In the genomic region with DNA sequence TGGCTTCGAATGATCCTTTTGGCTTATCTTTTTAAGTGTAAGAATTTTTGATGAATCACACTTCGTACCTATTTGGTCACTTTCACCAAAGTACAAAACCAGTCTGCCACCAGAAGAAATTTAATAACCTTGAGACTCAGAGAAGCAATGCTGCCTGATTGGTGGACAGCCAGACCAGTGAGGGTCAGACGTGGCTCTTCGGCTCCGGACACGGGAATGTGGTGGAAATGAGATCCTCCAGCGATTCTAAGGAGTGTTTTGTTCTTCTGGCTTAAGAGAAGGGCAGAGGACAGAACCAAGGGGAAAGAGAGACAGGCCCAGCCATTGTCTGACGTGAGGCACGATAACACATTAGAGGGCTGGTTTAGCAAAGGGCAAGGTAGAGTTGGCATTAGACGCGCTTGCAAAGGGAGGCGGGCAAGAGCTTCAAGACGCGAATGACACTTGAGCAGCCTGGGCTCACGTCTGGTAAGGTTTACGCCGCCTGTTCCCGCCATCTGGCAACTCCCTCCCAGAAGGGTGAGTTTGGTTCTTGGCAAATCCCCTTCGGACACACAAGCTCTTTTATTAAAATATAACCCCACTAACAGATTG, we compare ENCODE assay signal across 8 cellular contexts. TPM values are rescaled to one million over a fixed set of nuclear protein-coding genes. Genes with fewer than 3 reads are reported as not detected.
DNase-seq lines count a peak whose midpoint lies in the region; ATAC-seq and TF ChIP-seq lines count a peak whose summit lies in the region.

No MANE protein-coding gene starts in this region.

- no peaks in the 10 kb centered on the region for H3K27me3 ChIP-seq in CD8-positive, alpha-beta memory T cell (ENCODE audit: insufficient read depth, low read length, poor library complexity, severe bottlenecking)
- no peaks in the 10 kb centered on the region for H3K27me3 ChIP-seq in cardiac muscle cell

- H3K27ac ChIP-seq in CD8-positive, alpha-beta memory T cell (ENCODE audit: low read depth, low read length): peak overlapping the region; percentile 97
- H3K27ac ChIP-seq in cardiac muscle cell: peak overlapping the region; percentile 81

- no peaks in the 10 kb centered on the region for H3K9me3 Mint-ChIP-seq in CD8-positive, alpha-beta memory T cell

- TF ChIP-seq CTCF in LNCaP clone FGC (IDR thresholded peaks at IDR 0.05; ENCODE audit: control insufficient read depth, extremely low read depth, insufficient read depth) (no peak), WI38 (IDR thresholded peaks at IDR 0.05; ENCODE audit: low read depth, low read length) (no peak), cardiac muscle cell (IDR thresholded peaks at IDR 0.05; ENCODE audit: low read depth, low read length) (no peak)

- DNase-seq in CD8-positive, alpha-beta memory T cell: no peak
- DNase-seq in LNCaP clone FGC (ENCODE audit: low read depth) (no peak), cardiac muscle cell (ENCODE audit: low read depth in 1 of 2, low spot score in 1 of 2) (no peak), sciatic nerve (ENCODE audit: low spot score) (no peak)
- DNase-seq in activated CD4-positive, alpha-beta T cell treated with anti-CD3 and anti-CD28 coated beads, Interleukin-2, amount 50 U/mL, for 4 hours: no peak

- peak overlapping the region; percentile 58 for H3K4me3 ChIP-seq in CD8-positive, alpha-beta memory T cell (ENCODE audit: low read length)
- peak overlapping the region; percentile 39 for H3K4me3 ChIP-seq in LNCaP clone FGC (ENCODE audit: low read depth, low read length)
- H3K4me3 ChIP-seq in WI38 (ENCODE audit: low read depth, low read length): peak overlapping the region; percentile 43
- peak overlapping the region; percentile 37 for H3K4me3 ChIP-seq in cardiac muscle cell

- ATAC-seq in GM19372 (IDR thresholded peaks at IDR 0.05; ENCODE audit: low read depth, unreplicated experiment): peak; percentile 22
- ATAC-seq in sciatic nerve: peak; percentile 62
- ATAC-seq in HG03159 (IDR thresholded peaks at IDR 0.05; ENCODE audit: unreplicated experiment): no peak

- CTCF ChIA-PET in CD8-positive, alpha-beta memory T cell (lab: Charles Lee): interaction anchor here (0.7 to 3.9 kb wide), 26 partner anchors 10 to 241 kb away, joined by 3 to 43 read pairs (median 4); a partner anchor contains a TSS

- H3K9me3 ChIP-seq in CD8-positive, alpha-beta memory T cell (ENCODE audit: low read length): no peaks in the 10 kb centered on the region
- H3K9me3 ChIP-seq in cardiac muscle cell (ENCODE audit: low read depth): no peaks in the 10 kb centered on the region

- peaks cover 23 to 46% (median 36%) of the 10 kb centered on the region in 3 donors for H3K4me1 Mint-ChIP-seq in CD8-positive, alpha-beta memory T cell

- peaks cover 0 to 4% of the 10 kb centered on the region in 2 donors for H3K27me3 Mint-ChIP-seq in CD8-positive, alpha-beta memory T cell

- no peaks in the 10 kb centered on the region for H3K36me3 ChIP-seq in CD8-positive, alpha-beta memory T cell (ENCODE audit: insufficient read depth, low read length)
- no peaks in the 10 kb centered on the region for H3K36me3 ChIP-seq in cardiac muscle cell

- peak overlapping the region; percentile 81 to 94 (median 89) for H3K4me3 Mint-ChIP-seq in CD8-positive, alpha-beta memory T cell

- peaks cover 20% of the 10 kb centered on the region for H3K4me1 ChIP-seq in CD8-positive, alpha-beta memory T cell (ENCODE audit: insufficient read depth, low read length)
- no peaks in the 10 kb centered on the region for H3K4me1 ChIP-seq in cardiac muscle cell (ENCODE audit: low read depth)

- H3K27ac Mint-ChIP-seq in CD8-positive, alpha-beta memory T cell: peak overlapping the region; percentile 96 to 100 (median 99)

- intact Hi-C loops in sciatic nerve (cut with DNase I): no loop called here

- POLR2A ChIA-PET in CD8-positive, alpha-beta memory T cell (lab: Charles Lee): interaction anchor here (0.6 to 4.4 kb wide), 30 partner anchors 10 to 238 kb away, joined by 3 to 186 read pairs (median 7); a partner anchor contains a TSS

- H3K36me3 Mint-ChIP-seq in CD8-positive, alpha-beta memory T cell: peaks cover 0 to 4% (median 0%) of the 10 kb centered on the region in 3 donors

RNA-seq across cellular contexts. Expression of a gene that starts 49.9 kb away (rescaled TPM):
- 100 to 1,000 TPM; 296 to 299 TPM for total RNA-seq in CD8-positive, alpha-beta memory T cell
- polyA plus RNA-seq in CD8-positive, alpha-beta memory T cell: 325 TPM
- total RNA-seq in cardiac muscle cell: 356 and 401 TPM in 2 replicates
- polyA plus RNA-seq in cardiac muscle cell: 375 and 448 TPM in 2 replicates
- total RNA-seq in sciatic nerve: 113 TPM
